ENCODE assay signal across 26 cellular contexts in the genomic region with DNA sequence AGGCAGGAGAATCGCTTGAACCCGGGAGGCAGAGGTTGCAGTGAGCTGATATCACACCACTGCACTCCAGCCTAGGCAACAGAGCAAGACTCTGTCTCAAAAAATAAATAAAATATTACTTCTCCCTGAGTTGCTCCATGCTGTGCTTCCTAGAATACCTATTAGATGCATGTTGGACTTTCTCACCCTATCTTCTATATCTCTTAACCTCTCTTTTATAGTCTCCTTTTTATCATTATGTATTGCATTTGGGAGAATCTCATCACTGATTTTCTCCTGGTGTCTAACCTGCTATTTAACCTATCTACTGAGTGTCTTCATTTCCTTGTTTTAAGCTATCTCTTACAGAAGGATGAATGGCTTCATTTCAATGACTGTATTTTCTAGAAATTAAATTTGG.
"Had no signal": no experiment of that assay in that cellular context is flagged by ENCODE, and none has a peak within 500 bp of the region (broad histone marks: within the 10 kb centered on the region; RNA-seq: fewer than 3 reads in every experiment).

No MANE protein-coding gene starts in this region.

- H3K27me3 ChIP-seq: colonic mucosa, esophagus muscularis mucosa, gastrocnemius medialis, gastroesophageal sphincter, heart left ventricle, heart right ventricle had no signal

- H3K27ac ChIP-seq: colonic mucosa, coronary artery, dorsolateral prefrontal cortex, epithelial cell of prostate, esophagus muscularis mucosa, esophagus squamous epithelium, foreskin keratinocyte, gastrocnemius medialis, gastroesophageal sphincter, heart left ventricle, heart right ventricle, hepatocyte had no signal

- H3K4me2 ChIP-seq: hepatocyte had no signal

- H3K9me3 ChIP-seq: colonic mucosa, esophagus muscularis mucosa, esophagus squamous epithelium, gastrocnemius medialis, gastroesophageal sphincter, heart left ventricle, heart right ventricle had no signal

- H3K4me1 Mint-ChIP-seq: endodermal cell had no signal

- H3K36me3 ChIP-seq: colonic mucosa, esophagus muscularis mucosa, esophagus squamous epithelium, gastrocnemius medialis, gastroesophageal sphincter, heart left ventricle, heart right ventricle had no signal

- H2AFZ ChIP-seq: hepatocyte had no signal

- H3K4me1 ChIP-seq: colonic mucosa, foreskin keratinocyte, gastrocnemius medialis, heart left ventricle, heart right ventricle had no signal

- DNase-seq: colonic mucosa; cortex of kidney; dermis blood vessel endothelial cell; dorsolateral prefrontal cortex; effector CD4-positive, alpha-beta T cell; effector CD8-positive, alpha-beta T cell; effector memory CD4-positive, alpha-beta T cell; effector memory CD8-positive, alpha-beta T cell; endodermal cell; erythroblast; esophagus squamous epithelium; foreskin fibroblast; foreskin melanocyte; gastrocnemius medialis; glutamatergic neuron; head of caudate nucleus; heart left ventricle; heart right ventricle had no signal

- H3K27ac Mint-ChIP-seq: dendritic cell treated with granulocyte-macrophage colony-stimulating factor and Interleukin-4, amounts not matched to agents 40 ng/mL and 50 ng/mL, for 4 days; effector memory CD8-positive, alpha-beta T cell; endodermal cell had no signal

- H3K4me3 ChIP-seq: colonic mucosa, coronary artery, dorsolateral prefrontal cortex, esophagus muscularis mucosa, esophagus squamous epithelium, gastrocnemius medialis, gastroesophageal sphincter, heart left ventricle, heart right ventricle, hepatocyte had no signal

- H3K79me2 ChIP-seq: hepatocyte had no signal

- H3K4me3 Mint-ChIP-seq: dendritic cell treated with granulocyte-macrophage colony-stimulating factor and Interleukin-4, amounts not matched to agents 40 ng/mL and 50 ng/mL, for 4 days; effector memory CD8-positive, alpha-beta T cell; endodermal cell had no signal

- H3K9me3 Mint-ChIP-seq: dendritic cell treated with granulocyte-macrophage colony-stimulating factor and Interleukin-4, amounts not matched to agents 40 ng/mL and 50 ng/mL, for 4 days; effector memory CD8-positive, alpha-beta T cell; endodermal cell had no signal

- ATAC-seq: effector memory CD8-positive, alpha-beta T cell; esophagus mucosa; foreskin keratinocyte; gastrocnemius medialis; gastroesophageal sphincter; heart left ventricle; heart right ventricle had no signal
